25 cellular contexts compared by ENCODE assay signal in the genomic region with DNA sequence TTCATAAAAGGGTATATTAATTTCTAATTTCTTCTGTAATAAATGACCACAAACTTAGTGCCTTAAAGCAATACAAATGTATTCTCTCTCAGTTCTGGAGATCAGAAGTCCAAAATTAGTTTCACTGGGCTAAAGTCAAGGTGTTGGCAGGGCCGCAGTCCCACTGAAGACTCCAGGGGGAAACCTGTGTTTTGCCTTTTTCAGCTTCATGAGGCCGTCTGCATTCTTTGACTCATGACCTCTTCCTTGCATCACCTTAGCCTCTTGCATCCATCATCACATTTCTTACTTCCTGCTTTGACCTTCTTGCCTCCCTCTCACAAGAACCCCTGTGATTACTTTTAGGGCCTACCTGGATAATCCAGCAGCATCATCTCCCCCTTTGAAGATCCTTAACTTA. TPM values are rescaled to one million over a fixed set of nuclear protein-coding genes. Genes with fewer than 3 reads are reported as not detected.
DNase-seq lines count a peak whose midpoint lies in the region; ATAC-seq and TF ChIP-seq lines count a peak whose summit lies in the region.
"Had no signal": no experiment of that assay in that cellular context is flagged by ENCODE, and none has a peak within 500 bp of the region (broad histone marks: within the 10 kb centered on the region; RNA-seq: fewer than 3 reads in every experiment).

No MANE protein-coding gene starts in this region.

- no peak overlapping the region for H2BK12ac ChIP-seq in H9 (ENCODE audit: insufficient read length, low read depth, low read length)

- H2BK15ac ChIP-seq in H9 (ENCODE audit: low read depth, low read length) = no peak overlapping the region

- no peak overlapping the region for H4K91ac ChIP-seq in H9 (ENCODE audit: insufficient read length, low read depth, low read length)

- H4K8ac ChIP-seq in H9 (replicated peaks; ENCODE audit: insufficient read length, low read depth, low read length) = no peak overlapping the region

- intact Hi-C loops in colonic mucosa (cut with DNase I) = no loop called here

- no peak overlapping the region for H3K23ac ChIP-seq in H9 (ENCODE audit: insufficient read length, low read depth, low read length)

- H2BK120ac ChIP-seq in H9 (ENCODE audit: low read depth, low read length, poor library complexity, severe bottlenecking) = no peak overlapping the region

- H3K79me2 ChIP-seq in H9 (ENCODE audit: insufficient read depth, low read length) = no peaks in the 10 kb centered on the region

- H3K14ac ChIP-seq in H9 (ENCODE audit: insufficient read depth, low read length) = no peak overlapping the region

- no peak overlapping the region for H3T11ph ChIP-seq in H9 (ENCODE audit: low read length)

- H2AK5ac ChIP-seq in H9 (ENCODE audit: insufficient read length, low read length) = no peak overlapping the region

- H3K9me3 Mint-ChIP-seq in H9 (no peaks in the 10 kb centered on the region; a peak in 2 of 5 replicates), neural crest cell (peaks cover 2% of the 10 kb centered on the region)
- H3K9me3 Mint-ChIP-seq: CD4-positive, alpha-beta memory T cell had no signal

- H3K36me3 ChIP-seq in Peyer's patch (no peaks in the 10 kb centered on the region), colonic mucosa (no peaks in the 10 kb centered on the region)
- H3K36me3 ChIP-seq: BE2C, BLaER1 had no signal

- H3K18ac ChIP-seq in H9 (ENCODE audit: insufficient read length, low read depth, low read length) = no peak overlapping the region

- no peak overlapping the region for H3K56ac ChIP-seq in H9 (ENCODE audit: insufficient read length, low read depth, low read length)

- H3K9ac ChIP-seq in H9 (ENCODE audit: extremely low read depth, insufficient read length, low read length) = no peak overlapping the region
- H3K9ac ChIP-seq in colonic mucosa (ENCODE audit: low read depth in 2 of 2, low read length in 2 of 2) = no peak overlapping the region
- H3K9ac ChIP-seq: BLaER1 had no signal

- H2BK5ac ChIP-seq in H9 (ENCODE audit: insufficient read length, low read length) = no peak overlapping the region

- no peak overlapping the region for H3K4ac ChIP-seq in H9 (ENCODE audit: low read depth, low read length)

- no peak overlapping the region for H4K5ac ChIP-seq in H9 (ENCODE audit: insufficient read length, low read depth, low read length)

- H3K27me3 Mint-ChIP-seq in H9 (ENCODE audit: low read depth) (peaks cover 85% of the 10 kb centered on the region), neural crest cell (ENCODE audit: low read depth) (peaks cover 6% of the 10 kb centered on the region)

- no peak overlapping the region for H3K4me2 ChIP-seq in H9 (ENCODE audit: insufficient read depth, insufficient read length, low read length)
- H3K4me2 ChIP-seq: BLaER1 had no signal

- H3K79me1 ChIP-seq in H9 (ENCODE audit: insufficient read depth, low read depth, low read length, poor library complexity, severe bottlenecking) = no peaks in the 10 kb centered on the region

- H3K9me3 ChIP-seq in H9 (ENCODE audit: control insufficient read depth, low read depth, low read length) (no peaks in the 10 kb centered on the region), Peyer's patch (no peaks in the 10 kb centered on the region), colonic mucosa (no peaks in the 10 kb centered on the region)
- H3K9me3 ChIP-seq: BE2C, BLaER1 had no signal

- H2BK20ac ChIP-seq in H9 (ENCODE audit: low read depth, low read length, poor library complexity, severe bottlenecking) = no peak overlapping the region

- no peak for TF ChIP-seq POLR2A in Peyer's patch (IDR thresholded peaks at IDR 0.05)

- H3K4me3 Mint-ChIP-seq in H9 = no peak overlapping the region
- H3K4me3 Mint-ChIP-seq in neural crest cell = no peak overlapping the region
- H3K4me3 Mint-ChIP-seq: CD14-positive monocyte; CD4-positive, alpha-beta memory T cell; CD4-positive, CD25-positive, alpha-beta regulatory T cell; CD8-positive, alpha-beta memory T cell had no signal

- peak; percentile 8 for DNase-seq in H9
- DNase-seq in choroid plexus epithelial cell (ENCODE audit: low read depth) = no peak
- DNase-seq in islet precursor cell = peak; percentile 13
- no peak for DNase-seq in neural crest cell (ENCODE audit: low read depth, low spot score)
- no peak for DNase-seq in Peyer's patch
- DNase-seq in colonic mucosa = no peak
- DNase-seq: 8988T; ACHN; BE2C; C1 segment of cervical spinal cord; CD4-positive, alpha-beta memory T cell; CD4-positive, CD25-positive, alpha-beta regulatory T cell; CD8-positive, alpha-beta memory T cell; COR-L47; DMS 273 treated with DMSO at 0.1 percent for 48 hours; DMS153; DMS53; DMS79; DND-41; EL; GDM1 had no signal

- TF ChIP-seq CTCF in H9 (conservative IDR thresholded peaks at IDR 0.05) = peak; percentile 25; the same call in 1 of the 3 replicates
- peak; percentile 4 for TF ChIP-seq CTCF in choroid plexus epithelial cell (conservative IDR thresholded peaks at IDR 0.05; ENCODE audit: low read depth, low read length)
- no peak for TF ChIP-seq CTCF in neural crest cell (conservative IDR thresholded peaks at IDR 0.05)
- TF ChIP-seq CTCF in Peyer's patch (IDR thresholded peaks at IDR 0.05) = no peak
- TF ChIP-seq CTCF in colonic mucosa (IDR thresholded peaks at IDR 0.05) = no peak

- H3K4me3 ChIP-seq in choroid plexus epithelial cell (ENCODE audit: low read depth, low read length) = no peak overlapping the region
- H3K4me3 ChIP-seq in Peyer's patch = no peak overlapping the region
- no peak overlapping the region for H3K4me3 ChIP-seq in colonic mucosa
- H3K4me3 ChIP-seq: BLaER1, GM12878 had no signal

- no peak overlapping the region for H2AFZ ChIP-seq in H9 (ENCODE audit: low read length)

- ATAC-seq in GM21717 (IDR thresholded peaks at IDR 0.05; ENCODE audit: unreplicated experiment) = no peak
- ATAC-seq: GM12878 had no signal

- H4K20me1 ChIP-seq in H9 (ENCODE audit: control insufficient read depth, insufficient read depth, insufficient read length) = no peaks in the 10 kb centered on the region
- H4K20me1 ChIP-seq: BLaER1 had no signal

- H3K23me2 ChIP-seq in H9 (ENCODE audit: insufficient read length, low read depth, low read length, poor library complexity, severe bottlenecking) = no peaks in the 10 kb centered on the region

- H3K27me3 ChIP-seq in H9 (ENCODE audit: insufficient read depth, low read length) = no peaks in the 10 kb centered on the region; the same call in 1 of the 2 replicates
- no peaks in the 10 kb centered on the region for H3K27me3 ChIP-seq in Peyer's patch
- no peaks in the 10 kb centered on the region for H3K27me3 ChIP-seq in colonic mucosa
- H3K27me3 ChIP-seq: BE2C, BLaER1 had no signal

- H3K4me1 ChIP-seq in H9 (ENCODE audit: insufficient read depth, low read length) = no peaks in the 10 kb centered on the region
- H3K4me1 ChIP-seq in Peyer's patch = no peaks in the 10 kb centered on the region
- no peaks in the 10 kb centered on the region for H3K4me1 ChIP-seq in colonic mucosa
- H3K4me1 ChIP-seq: BE2C, BLaER1 had no signal

- H3K36me3 Mint-ChIP-seq in H9 (ENCODE audit: insufficient read depth in 1 of 3, low read depth in 3 of 3) (peaks cover 0 to 2% (median 0%) of the 10 kb centered on the region in 3 experiments; a peak in 1 of 7 replicates), neural crest cell (ENCODE audit: low read depth) (no peaks in the 10 kb centered on the region)
- H3K36me3 Mint-ChIP-seq: CD14-positive monocyte; CD4-positive, alpha-beta memory T cell; CD4-positive, CD25-positive, alpha-beta regulatory T cell; CD8-positive, alpha-beta memory T cell had no signal

- H3K27ac Mint-ChIP-seq in H9 (no peak overlapping the region), neural crest cell (ENCODE audit: unreplicated experiment) (peak overlapping the region; percentile 58)
- H3K27ac Mint-ChIP-seq: CD14-positive monocyte; CD4-positive, alpha-beta memory T cell; CD4-positive, CD25-positive, alpha-beta regulatory T cell; CD8-positive, alpha-beta memory T cell had no signal

- no CpG with 5 or more reads among the region's 2 CpGs for WGBS in H9 (ENCODE audit: extremely low coverage, insufficient read length, low lambda C conversion rate)

- H3K4me1 Mint-ChIP-seq in H9 = peaks cover 56 to 74% of the 10 kb centered on the region in 2 experiments
- H3K4me1 Mint-ChIP-seq in neural crest cell = peaks cover 25% of the 10 kb centered on the region
- H3K4me1 Mint-ChIP-seq: CD14-positive monocyte; CD4-positive, alpha-beta memory T cell; CD4-positive, CD25-positive, alpha-beta regulatory T cell; CD8-positive, alpha-beta memory T cell had no signal

- H3K27ac ChIP-seq in H9 (ENCODE audit: insufficient read length, low read depth, low read length) (no peak overlapping the region), Peyer's patch (no peak overlapping the region), colonic mucosa (no peak overlapping the region)
- H3K27ac ChIP-seq: BLaER1 had no signal

RNA-seq across cellular contexts. Expression of gene ALDH1B1, which starts 42.0 kb away (rescaled TPM):
- 49.6 and 51.5 TPM in 2 replicates for total RNA-seq in H9 (2021)
- 32.9 and 37.3 TPM in 2 replicates for total RNA-seq in neural crest cell
- 10 to 100 TPM; 14.7 to 42.0 (median 37.0) TPM for total RNA-seq in Peyer's patch
- 10 to 100 TPM; 58.7 to 89.9 TPM for total RNA-seq in colonic mucosa

Comparison
In these comparisons a context has a peak if more than half of its experiments do, and no peak if none do; other contexts are left out.
1. DNase-seq: peak in H9 (single experiment) and islet precursor cell (single experiment); none in choroid plexus epithelial cell (single experiment), neural crest cell (single experiment), Peyer's patch (0 of 3) and colonic mucosa (single experiment).
2. CTCF ChIP-seq: peak in H9 (single experiment) and choroid plexus epithelial cell (single experiment); none in neural crest cell (single experiment), Peyer's patch (0 of 6) and colonic mucosa (single experiment).